ENCODE assay signal across 25 cellular contexts in the genomic region with DNA sequence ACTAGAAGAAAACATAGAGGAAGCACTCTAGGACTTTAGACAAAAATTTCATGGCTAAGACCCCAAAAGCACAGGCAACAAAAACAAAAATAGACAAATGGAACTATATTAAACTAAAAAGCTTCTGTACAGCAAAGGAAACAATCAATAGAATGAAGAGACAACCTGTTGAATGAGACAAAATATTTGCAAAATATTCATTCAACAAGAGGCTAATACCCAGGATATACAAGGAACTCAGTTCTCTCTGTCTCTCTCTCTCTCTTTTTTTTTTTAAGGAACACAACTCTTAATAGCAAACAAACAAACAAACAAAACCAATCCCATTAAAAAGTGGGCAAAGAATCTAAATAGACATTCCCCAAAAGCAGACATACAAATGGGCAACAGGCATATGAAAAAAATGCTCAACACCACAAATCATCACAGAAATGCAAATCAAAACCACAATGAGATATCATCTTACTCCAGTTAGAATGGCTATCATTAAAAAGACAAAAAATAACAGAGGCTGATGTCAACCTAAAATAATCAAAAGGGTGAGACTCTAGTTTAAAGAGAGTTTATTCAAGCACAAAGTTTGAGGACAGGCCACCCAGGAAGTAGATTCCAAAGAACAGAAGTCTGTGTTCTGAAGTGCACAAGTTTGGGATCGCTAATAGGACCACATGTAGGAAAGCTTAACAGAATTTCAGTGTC. TPM values are rescaled to one million over a fixed set of nuclear protein-coding genes. Genes with fewer than 3 reads are reported as not detected.
DNase-seq lines count a peak whose midpoint lies in the region; ATAC-seq and TF ChIP-seq lines count a peak whose summit lies in the region.
"Had no signal": no experiment of that assay in that cellular context is flagged by ENCODE, and none has a peak within 500 bp of the region (broad histone marks: within the 10 kb centered on the region; RNA-seq: fewer than 3 reads in every experiment).

No MANE protein-coding gene starts in this region.

- peaks cover 0 to 9% (median 3%) of the 10 kb centered on the region in 3 donors for H3K4me1 Mint-ChIP-seq in T-cell

- DNase-seq in AG10803 (ENCODE audit: low read depth) = peak; percentile 1
- peak; percentile 71 for DNase-seq in LHCN-M2 (ENCODE audit: low read depth)
- DNase-seq in astrocyte of the hippocampus (ENCODE audit: low read depth, low spot score) = peak; percentile 23
- peak; percentile 62 for DNase-seq in myocyte (ENCODE audit: low read depth)
- DNase-seq in islet precursor cell = no peak
- no peak for DNase-seq in DMS 273 treated with DMSO at 0.1 percent for 48 hours (lab: John Stamatoyannopoulos, UW)
- DNase-seq in T-cell = no peak
- DNase-seq: activated naive CD4-positive, alpha-beta T cell treated with anti-CD3 and anti-CD28 coated beads, Interleukin-2, amount 50 U/mL, for 16 hours; amygdala; DMS79; effector CD4-positive, alpha-beta T cell; GF-D8; Karpas-422; left ventricle myocardium inferior; MV-4-11; NCI-H1436; NCI-H2081 treated with DMSO at 0.1 percent for 48 hours; NCI-H446; stimulated activated CD4-positive, alpha-beta T cell treated with anti-CD3 and anti-CD28 coated beads, Interleukin-2, amount 100 ng/mL, for 24 hours; stimulated activated naive CD8-positive, alpha-beta T cell treated with anti-CD3 and anti-CD28 coated beads, Interleukin-15, Interleukin-2, amounts not matched to agents 100 U/mL and 50 U/mL, for 24 hours; T-helper 2 cell; testis had no signal

- no peak overlapping the region for H3K4me3 Mint-ChIP-seq in T-cell
- H3K4me3 Mint-ChIP-seq: activated T-helper 17 cell treated with anti-CD3 and anti-CD28 coated beads, Interleukin-2, amount 50 U/mL, for 72 hours had no signal

- POLR2A ChIA-PET in T-cell (lab: Charles Lee) = no interaction called here

- ATAC-seq in T-cell (replicated peaks in 1 of 4) = no peak
- ATAC-seq: activated T-helper 17 cell treated with anti-CD3 and anti-CD28 coated beads, Interleukin-2, amount 50 U/mL, for 72 hours; HepG2; stimulated activated naive CD8-positive, alpha-beta T cell treated with anti-CD3 and anti-CD28 coated beads, Interleukin-15, Interleukin-2, amounts not matched to agents 100 U/mL and 50 U/mL, for 24 hours had no signal

- no peak overlapping the region for H3K27ac Mint-ChIP-seq in T-cell
- H3K27ac Mint-ChIP-seq: activated T-helper 17 cell treated with anti-CD3 and anti-CD28 coated beads, Interleukin-2, amount 50 U/mL, for 72 hours had no signal

- TF ChIP-seq CTCF in AG10803 (conservative IDR thresholded peaks at IDR 0.05; ENCODE audit: low read length) = no peak

- CTCF ChIA-PET in T-cell (lab: Charles Lee) = no interaction called here

- H3K36me3 Mint-ChIP-seq in T-cell = peaks cover 67% of the 10 kb centered on the region

- H3K4me3 ChIP-seq in AG10803 (ENCODE audit: low read length) = no peak overlapping the region
- H3K4me3 ChIP-seq: left ventricle myocardium inferior, right atrium auricular region, testis had no signal

- H3K9me3 Mint-ChIP-seq in T-cell = peaks cover 5 to 23% (median 17%) of the 10 kb centered on the region in 3 donors

- H3K27me3 Mint-ChIP-seq in T-cell = no peaks in the 10 kb centered on the region
- H3K27me3 Mint-ChIP-seq: activated T-helper 17 cell treated with anti-CD3 and anti-CD28 coated beads, Interleukin-2, amount 50 U/mL, for 72 hours had no signal

RNA-seq across cellular contexts. Expression of gene SLC7A9, which starts 27.1 kb away (rescaled TPM):
- total RNA-seq in LHCN-M2 (2014; rRNA removed) (not detected in 2 replicates), myocyte (not detected in 2 replicates), T-cell (under 1 TPM in 4 of 5 donors, not detected in 1; 0.28 to 0.82 (median 0.38) TPM)
- 0.02 TPM for polyA plus RNA-seq in LHCN-M2 (2012)
- polyA plus RNA-seq in myocyte (2012) = 0.13 TPM
- total RNA-seq: left ventricle myocardium inferior, right atrium auricular region had no signal

Comparison
In these comparisons a context has a peak if more than half of its experiments do, and no peak if none do; other contexts are left out.
1. DNase-seq: peak in AG10803 (single experiment), LHCN-M2 (single experiment), astrocyte of the hippocampus (single experiment) and myocyte (single experiment); none in islet precursor cell (single experiment), DMS 273 treated with DMSO at 0.1 percent for 48 hours (single experiment) and T-cell (0 of 34).